In genomic region chr9:131854334-131854733, GRCh38 we compare ENCODE assay signal across 22 cellular contexts.
DNase-seq lines count a peak whose midpoint lies in the region; ATAC-seq and TF ChIP-seq lines count a peak whose summit lies in the region.
"Had no signal": no experiment of that assay in that cellular context is flagged by ENCODE, and none has a peak within 500 bp of the region (broad histone marks: within the 10 kb centered on the region; RNA-seq: fewer than 3 reads in every experiment).

No MANE protein-coding gene starts in this region.

- H3F3A ChIP-seq in GM23248 (ENCODE audit: insufficient read depth), result peaks cover 4% of the 10 kb centered on the region; the same call in 1 of the 2 replicates
- H3F3A ChIP-seq in PC-3 (ENCODE audit: low read length, unreplicated experiment), result no peaks in the 10 kb centered on the region

- POLR2A ChIA-PET in naive thymus-derived CD4-positive, alpha-beta T cell (lab: Charles Lee), result no interaction called here
- POLR2A ChIA-PET in PC-3 (lab: Charles Lee; ENCODE audit: unreplicated experiment), result no interaction called here

- H3K4me1 ChIP-seq in GM23248 (ENCODE audit: insufficient read depth) (peaks cover 11% of the 10 kb centered on the region), PC-3 (ENCODE audit: insufficient read depth, low read length) (no peaks in the 10 kb centered on the region)
- no peaks in the 10 kb centered on the region for H3K4me1 ChIP-seq in naive thymus-derived CD4-positive, alpha-beta T cell (ENCODE audit: control insufficient read depth in 2 of 2, insufficient read depth in 2 of 2, low read length in 2 of 2)
- H3K4me1 ChIP-seq: ascending aorta, gastroesophageal sphincter, SJSA1 had no signal

- H3K4me3 ChIP-seq in GM23248 (peak overlapping the region; percentile 43), PC-3 (ENCODE audit: low read length) (no peak overlapping the region)
- no peak overlapping the region for H3K4me3 ChIP-seq in naive thymus-derived CD4-positive, alpha-beta T cell (ENCODE audit: low read length)
- H3K4me3 ChIP-seq: ascending aorta, gastroesophageal sphincter, ovary, SJSA1, skin epidermis, thoracic aorta had no signal

- H3K36me3 Mint-ChIP-seq in brain, result peaks cover 13% of the 10 kb centered on the region
- peaks cover 0 to 12% (median 0%) of the 10 kb centered on the region in 5 donors for H3K36me3 Mint-ChIP-seq in naive thymus-derived CD4-positive, alpha-beta T cell
- H3K36me3 Mint-ChIP-seq in stimulated activated naive B cell treated with anti-CD40 and anti-IgM and Interleukin-4, amounts not matched to agents 10 μg/mL and 1 μg/mL and 100 μg/mL, for 72 hours, result peaks cover 9 to 20% of the 10 kb centered on the region in 2 donors

- H3K9me3 Mint-ChIP-seq in brain, result peaks cover 0 to 2% (median 0%) of the 10 kb centered on the region in 5 experiments
- no peaks in the 10 kb centered on the region for H3K9me3 Mint-ChIP-seq in naive thymus-derived CD4-positive, alpha-beta T cell
- no peaks in the 10 kb centered on the region for H3K9me3 Mint-ChIP-seq in stimulated activated naive B cell treated with anti-CD40 and anti-IgM and Interleukin-4, amounts not matched to agents 10 μg/mL and 1 μg/mL and 100 μg/mL, for 72 hours
- H3K9me3 Mint-ChIP-seq: activated CD4-positive, alpha-beta T cell treated with anti-CD3 and anti-CD28 coated beads, Interleukin-2, amount 10 ng/mL, durations not matched to agents 7 days and 5 days; activated naive CD4-positive, alpha-beta T cell treated with anti-CD3 and anti-CD28 coated beads for 36 hours; H9 had no signal

- in situ Hi-C loops in GM23248 (cut with MboI), result no loop called here

- TF ChIP-seq CTCF in brain (conservative IDR thresholded peaks at IDR 0.05), result no peak
- no peak for TF ChIP-seq CTCF in PC-3 (conservative IDR thresholded peaks at IDR 0.05; ENCODE audit: low read depth, low read length)

- no peaks in the 10 kb centered on the region for H3K36me3 ChIP-seq in GM23248 (ENCODE audit: low read depth)
- no peaks in the 10 kb centered on the region for H3K36me3 ChIP-seq in naive thymus-derived CD4-positive, alpha-beta T cell (ENCODE audit: control insufficient read depth in 2 of 3, insufficient read depth in 3 of 3, low read length in 3 of 3)
- no peaks in the 10 kb centered on the region for H3K36me3 ChIP-seq in PC-3 (ENCODE audit: low read depth, low read length)
- H3K36me3 ChIP-seq: ovary, SJSA1 had no signal

- H3K9me2 ChIP-seq in GM23248 (ENCODE audit: insufficient read depth) (no peaks in the 10 kb centered on the region), PC-3 (replicated peaks; ENCODE audit: low read length) (no peaks in the 10 kb centered on the region)

- H3K4me1 Mint-ChIP-seq in brain, result peaks cover 36% of the 10 kb centered on the region
- H3K4me1 Mint-ChIP-seq in naive thymus-derived CD4-positive, alpha-beta T cell, result peaks cover 0 to 5% (median 0%) of the 10 kb centered on the region in 7 donors
- H3K4me1 Mint-ChIP-seq in stimulated activated naive B cell treated with anti-CD40 and anti-IgM and Interleukin-4, amounts not matched to agents 10 μg/mL and 1 μg/mL and 100 μg/mL, for 72 hours, result no peaks in the 10 kb centered on the region

- intact Hi-C loops in naive thymus-derived CD4-positive, alpha-beta T cell (cut with micrococcal nuclease), result no loop called here
- intact Hi-C loops in PC-3 (cut with micrococcal nuclease), result no loop called here

- DNase-seq in GM23248 (peak; percentile 50), NCI-H2171 treated with DMSO at 0.1 percent for 48 hours (lab: John Stamatoyannopoulos, UW) (peak; percentile 83), PC-3 (no peak)
- DNase-seq in naive thymus-derived CD4-positive, alpha-beta T cell, result no peak
- no peak for DNase-seq in stimulated activated naive B cell treated with anti-CD40 and anti-IgM and Interleukin-4, amounts not matched to agents 10 μg/mL and 1 μg/mL and 100 μg/mL, for 72 hours
- DNase-seq: activated CD4-positive, alpha-beta T cell treated with anti-CD3 and anti-CD28 coated beads, Interleukin-2, amount 10 ng/mL, durations not matched to agents 7 days and 5 days; activated naive CD4-positive, alpha-beta T cell treated with anti-CD3 and anti-CD28 coated beads for 36 hours; activated T-cell treated with anti-CD3 and anti-CD28 coated beads, Interleukin-2, amount 50 U/mL, for 1 hour; AML-193; H9; NCI-H1436 treated with DMSO at 0.1 percent for 48 hours; NCI-H510A treated with DMSO at 0.1 percent for 48 hours; ovary; stimulated activated CD4-positive, alpha-beta T cell treated with anti-CD3 and anti-CD28 coated beads, Interleukin-4, amount 100 ng/mL, for 24 hours; T-helper 9 cell had no signal

- H3K79me2 ChIP-seq in GM23248 (ENCODE audit: insufficient read depth) (no peaks in the 10 kb centered on the region), PC-3 (ENCODE audit: low read length) (no peaks in the 10 kb centered on the region)

- H3K9ac ChIP-seq in GM23248 (peak overlapping the region; percentile 21; the same call in 1 of the 2 replicates), PC-3 (ENCODE audit: low read length) (no peak overlapping the region)

- H2AFZ ChIP-seq in GM23248 (0 out of 2 replicates have a peak overlapping the region, but pooled peaks have one; percentile 31), PC-3 (ENCODE audit: low read length) (no peak overlapping the region)

- peak overlapping the region in 3 of 5 experiments; percentile 46 to 94 (median 50) for H3K27ac Mint-ChIP-seq in brain
- H3K27ac Mint-ChIP-seq in naive thymus-derived CD4-positive, alpha-beta T cell, result peak overlapping the region in 1 of 9 donors; percentile 17
- no peak overlapping the region for H3K27ac Mint-ChIP-seq in stimulated activated naive B cell treated with anti-CD40 and anti-IgM and Interleukin-4, amounts not matched to agents 10 μg/mL and 1 μg/mL and 100 μg/mL, for 72 hours
- H3K27ac Mint-ChIP-seq: activated CD4-positive, alpha-beta T cell treated with anti-CD3 and anti-CD28 coated beads, Interleukin-2, amount 10 ng/mL, durations not matched to agents 7 days and 5 days; activated naive CD4-positive, alpha-beta T cell treated with anti-CD3 and anti-CD28 coated beads for 36 hours had no signal

- H3K27me3 ChIP-seq in GM23248 (replicated peaks; ENCODE audit: insufficient read depth) (peaks cover 6% of the 10 kb centered on the region; the same call in 1 of the 2 replicates), PC-3 (ENCODE audit: low read length) (no peaks in the 10 kb centered on the region)
- H3K27me3 ChIP-seq in naive thymus-derived CD4-positive, alpha-beta T cell (ENCODE audit: control insufficient read depth in 2 of 2, insufficient read depth in 2 of 2, low read length in 2 of 2), result no peaks in the 10 kb centered on the region
- H3K27me3 ChIP-seq: ascending aorta, gastroesophageal sphincter, ovary, SJSA1 had no signal

- H3K9me3 ChIP-seq in GM23248 (ENCODE audit: low read depth) (no peaks in the 10 kb centered on the region), PC-3 (ENCODE audit: low read length) (no peaks in the 10 kb centered on the region)
- H3K9me3 ChIP-seq in naive thymus-derived CD4-positive, alpha-beta T cell (ENCODE audit: control insufficient read depth in 2 of 3, low read length in 3 of 3), result no peaks in the 10 kb centered on the region
- H3K9me3 ChIP-seq: ascending aorta, gastroesophageal sphincter, ovary, SJSA1, thoracic aorta had no signal

- peak overlapping the region in 1 of 5 experiments; percentile 32 for H3K4me3 Mint-ChIP-seq in brain
- H3K4me3 Mint-ChIP-seq in naive thymus-derived CD4-positive, alpha-beta T cell, result no peak overlapping the region
- no peak overlapping the region for H3K4me3 Mint-ChIP-seq in stimulated activated naive B cell treated with anti-CD40 and anti-IgM and Interleukin-4, amounts not matched to agents 10 μg/mL and 1 μg/mL and 100 μg/mL, for 72 hours
- H3K4me3 Mint-ChIP-seq: activated CD4-positive, alpha-beta T cell treated with anti-CD3 and anti-CD28 coated beads, Interleukin-2, amount 10 ng/mL, durations not matched to agents 7 days and 5 days; activated naive CD4-positive, alpha-beta T cell treated with anti-CD3 and anti-CD28 coated beads for 36 hours; H9 had no signal

- CTCF ChIA-PET in naive thymus-derived CD4-positive, alpha-beta T cell (lab: Charles Lee), result no interaction called here
- CTCF ChIA-PET in PC-3 (lab: Charles Lee), result no interaction called here

- H3K27me3 Mint-ChIP-seq in brain, result no peaks in the 10 kb centered on the region
- H3K27me3 Mint-ChIP-seq in naive thymus-derived CD4-positive, alpha-beta T cell, result no peaks in the 10 kb centered on the region
- no peaks in the 10 kb centered on the region for H3K27me3 Mint-ChIP-seq in stimulated activated naive B cell treated with anti-CD40 and anti-IgM and Interleukin-4, amounts not matched to agents 10 μg/mL and 1 μg/mL and 100 μg/mL, for 72 hours
- H3K27me3 Mint-ChIP-seq: activated CD4-positive, alpha-beta T cell treated with anti-CD3 and anti-CD28 coated beads, Interleukin-2, amount 10 ng/mL, durations not matched to agents 7 days and 5 days had no signal

- WGBS in GM23248 (ENCODE audit: low coverage in 1 of 2, low lambda C conversion rate in 2 of 2, missing lambda C conversion rate in 2 of 2), 2 experiments, result 7 to 8% methylated on average over 8 of the region's 8 CpGs

- ATAC-seq in naive thymus-derived CD4-positive, alpha-beta T cell, result peak; percentile 32
- no peak for ATAC-seq in HG03439 (IDR thresholded peaks at IDR 0.05; ENCODE audit: unreplicated experiment)
- no peak for ATAC-seq in PC-3
- no peak for ATAC-seq in stimulated activated naive B cell treated with anti-CD40 and anti-IgM and Interleukin-4, amounts not matched to agents 10 μg/mL and 1 μg/mL and 100 μg/mL, for 72 hours (replicated peaks)
- ATAC-seq: gastroesophageal sphincter had no signal

- H3K27ac ChIP-seq in GM23248 (no peak overlapping the region), PC-3 (ENCODE audit: low read length) (no peak overlapping the region)
- no peak overlapping the region for H3K27ac ChIP-seq in naive thymus-derived CD4-positive, alpha-beta T cell (ENCODE audit: low read depth, low read length)
- H3K27ac ChIP-seq: ascending aorta, gastroesophageal sphincter, ovary, SJSA1, skin epidermis, thoracic aorta had no signal

- no TSS peak for BruUV-seq in PC-3 (replicated peaks; lab: Mats Ljungman, UMichigan)

- H4K20me1 ChIP-seq in GM23248 (ENCODE audit: insufficient read depth), result no peaks in the 10 kb centered on the region
- H4K20me1 ChIP-seq in PC-3 (ENCODE audit: low read length), result no peaks in the 10 kb centered on the region

- peak overlapping the region; percentile 74 for H3K4me2 ChIP-seq in GM23248 (ENCODE audit: unreplicated experiment)
- no peak overlapping the region for H3K4me2 ChIP-seq in PC-3 (ENCODE audit: low read length)

Comparison
In these comparisons a context has a peak if more than half of its experiments do, and no peak if none do; other contexts are left out.
1. DNase-seq: peak in GM23248 (single experiment) and NCI-H2171 treated with DMSO at 0.1 percent for 48 hours (single experiment); none in naive thymus-derived CD4-positive, alpha-beta T cell (0 of 9), PC-3 (single experiment) and stimulated activated naive B cell treated with anti-CD40 and anti-IgM and Interleukin-4, amounts not matched to agents 10 μg/mL and 1 μg/mL and 100 μg/mL, for 72 hours (single experiment).